Comparison of ENCODE assay signal across 8 cellular contexts in the genomic region with DNA sequence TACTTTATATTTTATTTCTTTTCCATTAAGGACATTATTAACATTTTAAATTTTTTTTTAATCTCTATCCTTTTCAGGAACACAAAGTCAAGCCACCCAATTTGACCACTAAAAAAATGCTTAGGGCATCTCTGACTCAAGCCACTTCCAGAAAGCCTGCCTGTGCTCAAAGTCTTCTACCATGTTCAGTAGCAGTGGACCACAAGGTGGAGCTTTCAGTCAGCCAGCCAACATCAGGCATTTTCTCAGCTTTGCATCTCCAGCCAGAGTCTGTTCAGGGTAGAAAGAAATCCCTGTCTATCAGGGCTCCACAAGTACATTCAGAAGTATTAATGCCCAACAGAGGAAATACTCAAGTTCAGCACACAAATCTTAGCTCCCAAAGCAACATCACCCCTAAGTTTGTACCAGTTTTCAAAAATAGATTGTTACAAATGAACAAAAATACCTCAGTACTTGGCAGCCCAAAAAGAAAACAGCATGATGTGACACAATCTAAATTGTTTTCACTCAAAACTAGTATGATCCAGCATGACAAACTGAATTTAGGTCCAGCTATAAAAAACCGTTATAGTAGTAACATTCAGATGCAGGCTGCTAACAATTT. TPM values are rescaled to one million over a fixed set of nuclear protein-coding genes. Genes with fewer than 3 reads are reported as not detected.
DNase-seq lines count a peak whose midpoint lies in the region; ATAC-seq and TF ChIP-seq lines count a peak whose summit lies in the region.

No MANE protein-coding gene starts in this region.

- H3K4me1 Mint-ChIP-seq in activated naive CD8-positive, alpha-beta T cell treated with anti-CD3 and anti-CD28 coated beads, Interleukin-2, amount 10 ng/mL, durations not matched to agents 7 days and 5 days, result peaks cover 24% of the 10 kb centered on the region

- no peaks in the 10 kb centered on the region for H3K27me3 ChIP-seq in psoas muscle (ENCODE audit: insufficient read depth in 3 of 3, low read length in 2 of 3)

- 33 to 58% (median 37%) methylated on average over 1 of the region's 1 CpG for WGBS in psoas muscle, 3 donors

- no peak overlapping the region for H3K27ac Mint-ChIP-seq in activated naive CD8-positive, alpha-beta T cell treated with anti-CD3 and anti-CD28 coated beads, Interleukin-2, amount 10 ng/mL, durations not matched to agents 7 days and 5 days

- H3K4me1 ChIP-seq in psoas muscle, result no peaks in the 10 kb centered on the region

- intact Hi-C loops in head of caudate nucleus (cut with DNase I) (loop anchor here (5.0 kb wide), 3 partner anchors 124 to 199 kb away; no protein-coding TSS in a partner anchor), psoas muscle (cut with DNase I) (loop anchor here (2.0 to 5.0 kb wide), 4 partner anchors 124 to 200 kb away; no protein-coding TSS in a partner anchor)

- peak; percentile 63 for TF ChIP-seq CTCF in psoas muscle (IDR thresholded peaks at IDR 0.05)

- no peaks in the 10 kb centered on the region for H3K36me3 ChIP-seq in psoas muscle (ENCODE audit: insufficient read depth in 1 of 2, low read depth in 1 of 2)

- no peak overlapping the region for H3K4me3 Mint-ChIP-seq in activated naive CD8-positive, alpha-beta T cell treated with anti-CD3 and anti-CD28 coated beads, Interleukin-2, amount 10 ng/mL, durations not matched to agents 7 days and 5 days

- ATAC-seq in GM19395 (IDR thresholded peaks at IDR 0.05; ENCODE audit: unreplicated experiment) (peak; percentile 66), psoas muscle (peak; percentile 51 to 74 (median 52)), HG03571 (IDR thresholded peaks at IDR 0.05; ENCODE audit: unreplicated experiment) (no peak)
- ATAC-seq in activated naive CD8-positive, alpha-beta T cell treated with anti-CD3 and anti-CD28 coated beads, Interleukin-2, amount 10 ng/mL, durations not matched to agents 7 days and 5 days (ENCODE audit: low read depth), result peak; percentile 92

- no peaks in the 10 kb centered on the region for H3K9me3 ChIP-seq in psoas muscle

- no peaks in the 10 kb centered on the region for H3K27me3 Mint-ChIP-seq in activated naive CD8-positive, alpha-beta T cell treated with anti-CD3 and anti-CD28 coated beads, Interleukin-2, amount 10 ng/mL, durations not matched to agents 7 days and 5 days

- no peak overlapping the region for H3K27ac ChIP-seq in psoas muscle

- POLR2A ChIA-PET in activated naive CD8-positive, alpha-beta T cell treated with anti-CD3 and anti-CD28 coated beads, Interleukin-2, amount 10 ng/mL, durations not matched to agents 7 days and 5 days (lab: Charles Lee), result interaction anchor here (0.6 to 2.1 kb wide), 6 partner anchors 10 to 143 kb away, joined by 3 to 11 read pairs (median 5); a partner anchor contains a TSS

- H3K9me3 Mint-ChIP-seq in activated naive CD8-positive, alpha-beta T cell treated with anti-CD3 and anti-CD28 coated beads, Interleukin-2, amount 10 ng/mL, durations not matched to agents 7 days and 5 days, result no peaks in the 10 kb centered on the region

- H3K4me3 ChIP-seq in Jurkat, Clone E6-1 (ENCODE audit: low read length), result no peak overlapping the region
- H3K4me3 ChIP-seq in psoas muscle, result no peak overlapping the region

- H3K36me3 Mint-ChIP-seq in activated naive CD8-positive, alpha-beta T cell treated with anti-CD3 and anti-CD28 coated beads, Interleukin-2, amount 10 ng/mL, durations not matched to agents 7 days and 5 days, result no peaks in the 10 kb centered on the region

- DNase-seq in COLO668 (lab: John Stamatoyannopoulos, UW; ENCODE audit: unreplicated experiment) (peak; percentile 56), RKO (ENCODE audit: low spot score) (peak; percentile 86), head of caudate nucleus (peak; percentile 44 to 95 (median 85)), psoas muscle (no peak)
- peak; percentile 51 for DNase-seq in Jurkat, Clone E6-1 (ENCODE audit: low read depth, low spot score)
- DNase-seq in activated naive CD8-positive, alpha-beta T cell treated with anti-CD3 and anti-CD28 coated beads, Interleukin-2, amount 10 ng/mL, durations not matched to agents 7 days and 5 days, result no peak

RNA-seq across cellular contexts. Expression of a gene that starts 37.6 kb away (rescaled TPM):
- not detected for polyA plus RNA-seq in Jurkat, Clone E6-1 (2012; ENCODE audit: insufficient read depth, insufficient read length)
- total RNA-seq in activated naive CD8-positive, alpha-beta T cell treated with anti-CD3 and anti-CD28 coated beads, Interleukin-2, amount 10 ng/mL, durations not matched to agents 7 days and 5 days, result not detected
- total RNA-seq in psoas muscle, result not detected
- not detected for polyA plus RNA-seq in psoas muscle

Comparison
In these comparisons a context has a peak if more than half of its experiments do, and no peak if none do; other contexts are left out.
1. DNase-seq: peak in COLO668 (single experiment), Jurkat, Clone E6-1 (single experiment), RKO (single experiment) and head of caudate nucleus (42 of 42); none in activated naive CD8-positive, alpha-beta T cell treated with anti-CD3 and anti-CD28 coated beads, Interleukin-2, amount 10 ng/mL, durations not matched to agents 7 days and 5 days (single experiment) and psoas muscle (0 of 2).